Comparison of ENCODE assay signal across 19 cellular contexts in the genomic region with DNA sequence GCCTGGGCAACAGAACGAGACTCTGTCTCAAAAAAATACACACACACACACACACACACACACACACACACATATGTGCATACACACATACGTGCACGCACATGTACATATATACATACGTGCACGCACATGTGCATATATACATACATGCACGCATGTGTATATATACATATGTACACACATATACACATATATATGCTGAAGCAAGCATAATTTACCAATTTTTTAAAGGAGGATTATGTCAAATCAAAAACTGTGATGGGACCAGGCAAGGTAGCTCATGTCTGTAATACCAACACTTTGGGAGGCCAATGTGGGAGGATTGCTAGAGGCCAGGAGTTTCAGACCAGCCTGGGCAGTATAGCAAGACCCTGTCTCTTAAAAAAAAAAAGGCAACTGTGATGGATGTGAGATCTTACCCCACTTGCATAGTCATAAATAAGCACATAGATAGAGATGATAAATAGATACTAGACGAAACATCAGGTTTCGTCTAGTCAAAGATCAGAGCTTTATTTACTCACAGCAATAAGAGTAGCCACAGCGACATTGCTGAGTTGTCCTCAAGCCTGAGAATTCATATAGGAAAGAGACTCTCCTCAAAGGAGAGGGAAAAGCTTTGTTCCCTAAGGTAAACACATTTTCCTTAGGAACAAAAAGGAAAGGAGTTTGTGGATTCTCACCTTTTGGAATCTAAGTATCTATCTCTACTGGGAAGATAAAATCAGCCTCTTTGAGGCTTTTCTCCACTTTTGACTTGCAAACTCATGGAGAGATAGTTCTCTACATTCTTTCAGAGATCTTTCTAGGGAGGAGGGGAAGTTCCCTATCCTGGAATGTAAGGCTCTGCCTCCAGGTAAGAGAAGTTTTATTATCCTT.
DNase-seq lines count a peak whose midpoint lies in the region; ATAC-seq and TF ChIP-seq lines count a peak whose summit lies in the region.
"Had no signal": no experiment of that assay in that cellular context is flagged by ENCODE, and none has a peak within 500 bp of the region (broad histone marks: within the 10 kb centered on the region; RNA-seq: fewer than 3 reads in every experiment).

No MANE protein-coding gene starts in this region.

- H4K91ac ChIP-seq in neuronal stem cell (ENCODE audit: low read depth, low read length, poor library complexity): no peak overlapping the region

- H3K4me1 ChIP-seq in neuronal stem cell (ENCODE audit: control insufficient read depth in 2 of 2, insufficient read depth in 1 of 2, low read depth in 1 of 2, low read length in 2 of 2): no peaks in the 10 kb centered on the region
- no peaks in the 10 kb centered on the region; the same call in 1 of the 2 replicates for H3K4me1 ChIP-seq in Karpas-422 (ENCODE audit: low read length)
- H3K4me1 ChIP-seq in uterus: no peaks in the 10 kb centered on the region
- H3K4me1 ChIP-seq: esophagus muscularis mucosa, heart left ventricle, SJSA1, tibial nerve had no signal

- H3K36me3 Mint-ChIP-seq in activated naive CD8-positive, alpha-beta T cell treated with anti-CD3 and anti-CD28 coated beads for 36 hours: peaks cover 48% of the 10 kb centered on the region

- H4K20me1 ChIP-seq in Karpas-422 (ENCODE audit: insufficient read depth, low read depth, low read length): no peaks in the 10 kb centered on the region

- TF ChIP-seq POLR2A in uterus (IDR thresholded peaks at IDR 0.05): no peak

- no peaks in the 10 kb centered on the region for H3K9me2 ChIP-seq in Karpas-422 (replicated peaks; ENCODE audit: insufficient read depth, low read length)

- H2BK12ac ChIP-seq in neuronal stem cell (ENCODE audit: low read length): no peak overlapping the region

- H3K27ac Mint-ChIP-seq in activated naive CD8-positive, alpha-beta T cell treated with anti-CD3 and anti-CD28 coated beads for 36 hours: peak overlapping the region; percentile 99

- peak overlapping the region; percentile 87 for H3K4me3 Mint-ChIP-seq in activated naive CD8-positive, alpha-beta T cell treated with anti-CD3 and anti-CD28 coated beads for 36 hours

- H3K18ac ChIP-seq in neuronal stem cell (ENCODE audit: low read length): no peak overlapping the region

- peaks cover 27% of the 10 kb centered on the region for H3K9me3 Mint-ChIP-seq in activated naive CD8-positive, alpha-beta T cell treated with anti-CD3 and anti-CD28 coated beads for 36 hours

- H2BK15ac ChIP-seq in neuronal stem cell (ENCODE audit: low read length): no peak overlapping the region

- H3K4me3 ChIP-seq in neuronal stem cell (ENCODE audit: low read length in 2 of 2) (no peak overlapping the region), Karpas-422 (ENCODE audit: low read length) (no peak overlapping the region), uterus (no peak overlapping the region)
- H3K4me3 ChIP-seq: esophagus muscularis mucosa, heart left ventricle, SJSA1, tibial nerve had no signal

- no peaks in the 10 kb centered on the region for H3K27me3 Mint-ChIP-seq in activated naive CD8-positive, alpha-beta T cell treated with anti-CD3 and anti-CD28 coated beads for 36 hours

- H3K27me3 ChIP-seq in neuronal stem cell (ENCODE audit: control insufficient read depth in 3 of 3, insufficient read depth in 3 of 3, low read depth in 1 of 3, low read length in 3 of 3) (no peaks in the 10 kb centered on the region), Karpas-422 (ENCODE audit: low read length) (no peaks in the 10 kb centered on the region), uterus (no peaks in the 10 kb centered on the region)
- H3K27me3 ChIP-seq: esophagus muscularis mucosa, heart left ventricle, SJSA1, tibial nerve had no signal

- H3K36me3 ChIP-seq in neuronal stem cell (replicated peaks in 1 of 2; ENCODE audit: control insufficient read depth in 2 of 2, insufficient read depth in 2 of 2, low read length in 2 of 2): no peaks in the 10 kb centered on the region
- no peaks in the 10 kb centered on the region for H3K36me3 ChIP-seq in Karpas-422 (ENCODE audit: insufficient read depth, low read length)
- no peaks in the 10 kb centered on the region for H3K36me3 ChIP-seq in uterus
- H3K36me3 ChIP-seq: esophagus muscularis mucosa, heart left ventricle, SJSA1, tibial nerve had no signal

- H3K14ac ChIP-seq in neuronal stem cell (ENCODE audit: low read length): no peak overlapping the region

- H3K79me2 ChIP-seq in Karpas-422 (ENCODE audit: low read length): no peaks in the 10 kb centered on the region

- no peaks in the 10 kb centered on the region for H3K79me1 ChIP-seq in neuronal stem cell (ENCODE audit: low read depth, low read length)

- no CpG with 5 or more reads among the region's 9 CpGs for WGBS in neuronal stem cell (ENCODE audit: extremely low coverage in 2 of 2, insufficient read length in 2 of 2, insufficient replicate concordance in 1 of 2), 2 donors

- no peak overlapping the region for H2AK5ac ChIP-seq in neuronal stem cell (ENCODE audit: low read depth, low read length)

- H3K9ac ChIP-seq in neuronal stem cell (ENCODE audit: low read depth, low read length, poor library complexity) (peak overlapping the region; percentile 44), Karpas-422 (ENCODE audit: low read length) (no peak overlapping the region)

- no peak overlapping the region for H4K8ac ChIP-seq in neuronal stem cell (ENCODE audit: low read depth, low read length)

- H3K4me2 ChIP-seq in neuronal stem cell (ENCODE audit: insufficient read depth, low read length, poor library complexity, severe bottlenecking) (no peak overlapping the region), Karpas-422 (ENCODE audit: low read depth, low read length, poor library complexity, severe bottlenecking) (no peak overlapping the region)

- no peak for TF ChIP-seq CTCF in uterus (IDR thresholded peaks at IDR 0.05)

- H3K4ac ChIP-seq in neuronal stem cell (ENCODE audit: low read length): no peak overlapping the region

- H3K23ac ChIP-seq in neuronal stem cell (ENCODE audit: low read depth, low read length, poor library complexity): no peak overlapping the region

- H2AFZ ChIP-seq in neuronal stem cell (ENCODE audit: low read length) (no peak overlapping the region), Karpas-422 (ENCODE audit: low read length) (no peak overlapping the region)

- H3K9me3 ChIP-seq in neuronal stem cell (replicated peaks in 1 of 2; ENCODE audit: control insufficient read depth in 2 of 2, insufficient read depth in 1 of 2, low read depth in 1 of 2, low read length in 2 of 2) (no peaks in the 10 kb centered on the region), Karpas-422 (ENCODE audit: low read length) (no peaks in the 10 kb centered on the region), uterus (no peaks in the 10 kb centered on the region)
- H3K9me3 ChIP-seq: esophagus muscularis mucosa, heart left ventricle, SJSA1, tibial nerve had no signal

- intact Hi-C loops in uterus (cut with DNase I; ENCODE audit: low total_unique reads): no loop called here

- H3K4me1 Mint-ChIP-seq in activated naive CD8-positive, alpha-beta T cell treated with anti-CD3 and anti-CD28 coated beads for 36 hours: peaks cover 43% of the 10 kb centered on the region

- ATAC-seq in activated CD4-positive, CD25-positive, alpha-beta regulatory T cell treated with anti-CD3 and anti-CD28 coated beads, Interleukin-2, amount 50 U/mL, for 24 hours: peak; percentile 57 to 64
- peak; percentile 9 for ATAC-seq in HG03159 (IDR thresholded peaks at IDR 0.05; ENCODE audit: unreplicated experiment)
- ATAC-seq: heart left ventricle, left cardiac atrium had no signal

- no peak overlapping the region for H2BK5ac ChIP-seq in neuronal stem cell (ENCODE audit: low read length)

- H2BK120ac ChIP-seq in neuronal stem cell (ENCODE audit: low read depth, low read length): no peak overlapping the region

- no peak for DNase-seq in activated CD4-positive, CD25-positive, alpha-beta regulatory T cell (lab: John Stamatoyannopoulos, UW)
- no peak for DNase-seq in activated naive CD8-positive, alpha-beta T cell treated with anti-CD3 and anti-CD28 coated beads for 36 hours
- DNase-seq in neuronal stem cell (ENCODE audit: low spot score) (no peak), Karpas-422 (no peak), uterus (no peak), NCI-H187 (lab: John Stamatoyannopoulos, UW) (no peak)
- DNase-seq: 8988T, aorta, cortex of kidney, heart left ventricle, left cardiac atrium, MV-4-11, NCI-H2107, NCI-H82 had no signal

- H3K27ac ChIP-seq in neuronal stem cell (replicated peaks; ENCODE audit: low read length) (no peak overlapping the region), Karpas-422 (ENCODE audit: low read length) (no peak overlapping the region), uterus (no peak overlapping the region)
- H3K27ac ChIP-seq: esophagus muscularis mucosa, heart left ventricle, SJSA1, tibial nerve had no signal
